2 cellular contexts compared by ENCODE assay signal in the genomic region with DNA sequence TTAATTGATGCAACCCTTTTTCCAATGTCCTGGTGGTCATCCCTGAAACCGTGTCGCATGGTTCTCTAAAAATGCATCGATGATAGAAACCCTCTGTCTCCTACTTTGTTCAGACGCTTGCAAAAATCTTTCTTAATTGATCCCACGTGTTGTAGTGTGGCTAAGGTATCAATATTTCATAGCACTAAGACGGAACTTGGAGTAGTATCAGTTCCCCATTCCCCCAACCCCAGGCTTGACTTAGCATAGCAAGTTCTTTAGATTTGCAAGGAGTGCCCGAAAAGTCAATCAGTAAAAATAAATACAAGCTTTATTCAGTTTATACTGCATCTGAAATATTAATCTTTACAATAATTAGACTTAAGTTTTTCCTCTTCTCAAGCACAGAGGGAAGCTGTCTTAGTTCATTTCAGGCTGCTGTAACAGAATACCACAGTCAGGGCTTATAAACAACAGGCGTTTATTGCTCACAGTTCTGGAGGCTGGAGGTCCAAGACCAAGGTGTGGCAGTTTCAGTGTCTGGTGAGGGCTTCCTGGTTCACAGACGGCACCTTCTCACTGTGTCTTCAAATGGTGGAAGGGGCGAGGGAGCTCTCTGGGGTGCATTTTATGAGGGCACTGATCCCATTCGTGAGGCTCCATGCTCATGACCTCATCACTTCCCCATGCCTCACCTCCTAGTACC.
TF ChIP-seq lines count a peak whose summit lies in the region.

No MANE protein-coding gene starts in this region.

TF ChIP-seq in IMR-90, 13 proteins besides CTCF, POLR2A, EP300 and RAD21:
- no peak for TF ChIP-seq MXI1 (IDR thresholded peaks at IDR 0.05; ENCODE audit: borderline replicate concordance, low read depth, low read length)
- TF ChIP-seq CHD1 (IDR thresholded peaks at IDR 0.05; ENCODE audit: low read depth, low read length): no peak
- TF ChIP-seq SMC3 (IDR thresholded peaks at IDR 0.05; ENCODE audit: low read depth, low read length): no peak
- no peak for TF ChIP-seq MAZ (IDR thresholded peaks at IDR 0.05; ENCODE audit: borderline replicate concordance, low read depth, low read length)
- TF ChIP-seq FOS (IDR thresholded peaks at IDR 0.05; ENCODE audit: low read depth, low read length): no peak
- no peak for TF ChIP-seq BHLHE40 (IDR thresholded peaks at IDR 0.05; ENCODE audit: low read depth, low read length)
- TF ChIP-seq, protein P1, sequence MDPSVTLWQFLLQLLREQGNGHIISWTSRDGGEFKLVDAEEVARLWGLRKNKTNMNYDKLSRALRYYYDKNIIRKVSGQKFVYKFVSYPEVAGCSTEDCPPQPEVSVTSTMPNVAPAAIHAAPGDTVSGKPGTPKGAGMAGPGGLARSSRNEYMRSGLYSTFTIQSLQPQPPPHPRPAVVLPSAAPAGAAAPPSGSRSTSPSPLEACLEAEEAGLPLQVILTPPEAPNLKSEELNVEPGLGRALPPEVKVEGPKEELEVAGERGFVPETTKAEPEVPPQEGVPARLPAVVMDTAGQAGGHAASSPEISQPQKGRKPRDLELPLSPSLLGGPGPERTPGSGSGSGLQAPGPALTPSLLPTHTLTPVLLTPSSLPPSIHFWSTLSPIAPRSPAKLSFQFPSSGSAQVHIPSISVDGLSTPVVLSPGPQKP (IDR thresholded peaks at IDR 0.05; ENCODE audit: borderline replicate concordance, low read depth, low read length): no peak
- no peak for TF ChIP-seq RFX5 (IDR thresholded peaks at IDR 0.05; ENCODE audit: low read depth, low read length)
- TF ChIP-seq, protein P2, sequence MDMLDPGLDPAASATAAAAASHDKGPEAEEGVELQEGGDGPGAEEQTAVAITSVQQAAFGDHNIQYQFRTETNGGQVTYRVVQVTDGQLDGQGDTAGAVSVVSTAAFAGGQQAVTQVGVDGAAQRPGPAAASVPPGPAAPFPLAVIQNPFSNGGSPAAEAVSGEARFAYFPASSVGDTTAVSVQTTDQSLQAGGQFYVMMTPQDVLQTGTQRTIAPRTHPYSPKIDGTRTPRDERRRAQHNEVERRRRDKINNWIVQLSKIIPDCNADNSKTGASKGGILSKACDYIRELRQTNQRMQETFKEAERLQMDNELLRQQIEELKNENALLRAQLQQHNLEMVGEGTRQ (IDR thresholded peaks at IDR 0.05; ENCODE audit: low read depth, low read length): no peak
- TF ChIP-seq RCOR1 (IDR thresholded peaks at IDR 0.05; ENCODE audit: insufficient replicate concordance, low read length): no peak
- no peak for TF ChIP-seq CEBPB (IDR thresholded peaks at IDR 0.05; ENCODE audit: low read depth, low read length)
- no peak for TF ChIP-seq MAFK (IDR thresholded peaks at IDR 0.05; ENCODE audit: low read depth, low read length)
- no peak for TF ChIP-seq NFE2L2 (IDR thresholded peaks at IDR 0.05; ENCODE audit: low read depth, low read length)

TF ChIP-seq in GM23338, 12 proteins besides CTCF, POLR2A, EP300 and RAD21:
- TF ChIP-seq, protein P3, sequence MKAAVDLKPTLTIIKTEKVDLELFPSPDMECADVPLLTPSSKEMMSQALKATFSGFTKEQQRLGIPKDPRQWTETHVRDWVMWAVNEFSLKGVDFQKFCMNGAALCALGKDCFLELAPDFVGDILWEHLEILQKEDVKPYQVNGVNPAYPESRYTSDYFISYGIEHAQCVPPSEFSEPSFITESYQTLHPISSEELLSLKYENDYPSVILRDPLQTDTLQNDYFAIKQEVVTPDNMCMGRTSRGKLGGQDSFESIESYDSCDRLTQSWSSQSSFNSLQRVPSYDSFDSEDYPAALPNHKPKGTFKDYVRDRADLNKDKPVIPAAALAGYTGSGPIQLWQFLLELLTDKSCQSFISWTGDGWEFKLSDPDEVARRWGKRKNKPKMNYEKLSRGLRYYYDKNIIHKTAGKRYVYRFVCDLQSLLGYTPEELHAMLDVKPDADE (IDR thresholded peaks at IDR 0.05): no peak
- no peak for TF ChIP-seq ZNF114 (CRISPR knock-in tag; IDR thresholded peaks at IDR 0.05)
- no peak for TF ChIP-seq EZH2phosphoT487 (IDR thresholded peaks at IDR 0.05; ENCODE audit: unreplicated experiment)
- no peak for TF ChIP-seq EZH2 (IDR thresholded peaks at IDR 0.05; ENCODE audit: low read depth, unreplicated experiment)
- TF ChIP-seq STAT1 (IDR thresholded peaks at IDR 0.05; ENCODE audit: unreplicated experiment): no peak
- TF ChIP-seq NANOG (IDR thresholded peaks at IDR 0.05; ENCODE audit: borderline replicate concordance): no peak
- TF ChIP-seq, protein P4, sequence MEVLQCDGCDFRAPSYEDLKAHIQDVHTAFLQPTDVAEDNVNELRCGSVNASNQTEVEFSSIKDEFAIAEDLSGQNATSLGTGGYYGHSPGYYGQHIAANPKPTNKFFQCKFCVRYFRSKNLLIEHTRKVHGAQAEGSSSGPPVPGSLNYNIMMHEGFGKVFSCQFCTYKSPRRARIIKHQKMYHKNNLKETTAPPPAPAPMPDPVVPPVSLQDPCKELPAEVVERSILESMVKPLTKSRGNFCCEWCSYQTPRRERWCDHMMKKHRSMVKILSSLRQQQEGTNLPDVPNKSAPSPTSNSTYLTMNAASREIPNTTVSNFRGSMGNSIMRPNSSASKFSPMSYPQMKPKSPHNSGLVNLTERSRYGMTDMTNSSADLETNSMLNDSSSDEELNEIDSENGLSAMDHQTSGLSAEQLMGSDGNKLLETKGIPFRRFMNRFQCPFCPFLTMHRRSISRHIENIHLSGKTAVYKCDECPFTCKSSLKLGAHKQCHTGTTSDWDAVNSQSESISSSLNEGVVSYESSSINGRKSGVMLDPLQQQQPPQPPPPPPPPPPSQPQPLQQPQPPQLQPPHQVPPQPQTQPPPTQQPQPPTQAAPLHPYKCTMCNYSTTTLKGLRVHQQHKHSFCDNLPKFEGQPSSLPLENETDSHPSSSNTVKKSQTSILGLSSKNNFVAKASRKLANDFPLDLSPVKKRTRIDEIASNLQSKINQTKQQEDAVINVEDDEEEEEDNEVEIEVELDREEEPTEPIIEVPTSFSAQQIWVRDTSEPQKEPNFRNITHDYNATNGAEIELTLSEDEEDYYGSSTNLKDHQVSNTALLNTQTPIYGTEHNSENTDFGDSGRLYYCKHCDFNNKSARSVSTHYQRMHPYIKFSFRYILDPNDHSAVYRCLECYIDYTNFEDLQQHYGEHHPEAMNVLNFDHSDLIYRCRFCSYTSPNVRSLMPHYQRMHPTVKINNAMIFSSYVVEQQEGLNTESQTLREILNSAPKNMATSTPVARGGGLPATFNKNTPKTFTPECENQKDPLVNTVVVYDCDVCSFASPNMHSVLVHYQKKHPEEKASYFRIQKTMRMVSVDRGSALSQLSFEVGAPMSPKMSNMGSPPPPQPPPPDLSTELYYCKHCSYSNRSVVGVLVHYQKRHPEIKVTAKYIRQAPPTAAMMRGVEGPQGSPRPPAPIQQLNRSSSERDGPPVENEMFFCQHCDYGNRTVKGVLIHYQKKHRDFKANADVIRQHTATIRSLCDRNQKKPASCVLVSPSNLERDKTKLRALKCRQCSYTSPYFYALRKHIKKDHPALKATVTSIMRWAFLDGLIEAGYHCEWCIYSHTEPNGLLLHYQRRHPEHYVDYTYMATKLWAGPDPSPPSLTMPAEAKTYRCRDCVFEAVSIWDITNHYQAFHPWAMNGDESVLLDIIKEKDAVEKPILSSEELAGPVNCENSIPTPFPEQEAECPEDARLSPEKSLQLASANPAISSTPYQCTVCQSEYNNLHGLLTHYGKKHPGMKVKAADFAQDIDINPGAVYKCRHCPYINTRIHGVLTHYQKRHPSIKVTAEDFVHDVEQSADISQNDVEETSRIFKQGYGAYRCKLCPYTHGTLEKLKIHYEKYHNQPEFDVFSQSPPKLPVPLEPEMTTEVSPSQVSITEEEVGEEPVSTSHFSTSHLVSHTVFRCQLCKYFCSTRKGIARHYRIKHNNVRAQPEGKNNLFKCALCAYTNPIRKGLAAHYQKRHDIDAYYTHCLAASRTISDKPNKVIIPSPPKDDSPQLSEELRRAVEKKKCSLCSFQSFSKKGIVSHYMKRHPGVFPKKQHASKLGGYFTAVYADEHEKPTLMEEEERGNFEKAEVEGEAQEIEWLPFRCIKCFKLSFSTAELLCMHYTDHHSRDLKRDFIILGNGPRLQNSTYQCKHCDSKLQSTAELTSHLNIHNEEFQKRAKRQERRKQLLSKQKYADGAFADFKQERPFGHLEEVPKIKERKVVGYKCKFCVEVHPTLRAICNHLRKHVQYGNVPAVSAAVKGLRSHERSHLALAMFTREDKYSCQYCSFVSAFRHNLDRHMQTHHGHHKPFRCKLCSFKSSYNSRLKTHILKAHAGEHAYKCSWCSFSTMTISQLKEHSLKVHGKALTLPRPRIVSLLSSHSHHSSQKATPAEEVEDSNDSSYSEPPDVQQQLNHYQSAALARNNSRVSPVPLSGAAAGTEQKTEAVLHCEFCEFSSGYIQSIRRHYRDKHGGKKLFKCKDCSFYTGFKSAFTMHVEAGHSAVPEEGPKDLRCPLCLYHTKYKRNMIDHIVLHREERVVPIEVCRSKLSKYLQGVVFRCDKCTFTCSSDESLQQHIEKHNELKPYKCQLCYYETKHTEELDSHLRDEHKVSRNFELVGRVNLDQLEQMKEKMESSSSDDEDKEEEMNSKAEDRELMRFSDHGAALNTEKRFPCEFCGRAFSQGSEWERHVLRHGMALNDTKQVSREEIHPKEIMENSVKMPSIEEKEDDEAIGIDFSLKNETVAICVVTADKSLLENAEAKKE (CRISPR knock-in tag; IDR thresholded peaks at IDR 0.05): no peak
- TF ChIP-seq, protein P5, sequence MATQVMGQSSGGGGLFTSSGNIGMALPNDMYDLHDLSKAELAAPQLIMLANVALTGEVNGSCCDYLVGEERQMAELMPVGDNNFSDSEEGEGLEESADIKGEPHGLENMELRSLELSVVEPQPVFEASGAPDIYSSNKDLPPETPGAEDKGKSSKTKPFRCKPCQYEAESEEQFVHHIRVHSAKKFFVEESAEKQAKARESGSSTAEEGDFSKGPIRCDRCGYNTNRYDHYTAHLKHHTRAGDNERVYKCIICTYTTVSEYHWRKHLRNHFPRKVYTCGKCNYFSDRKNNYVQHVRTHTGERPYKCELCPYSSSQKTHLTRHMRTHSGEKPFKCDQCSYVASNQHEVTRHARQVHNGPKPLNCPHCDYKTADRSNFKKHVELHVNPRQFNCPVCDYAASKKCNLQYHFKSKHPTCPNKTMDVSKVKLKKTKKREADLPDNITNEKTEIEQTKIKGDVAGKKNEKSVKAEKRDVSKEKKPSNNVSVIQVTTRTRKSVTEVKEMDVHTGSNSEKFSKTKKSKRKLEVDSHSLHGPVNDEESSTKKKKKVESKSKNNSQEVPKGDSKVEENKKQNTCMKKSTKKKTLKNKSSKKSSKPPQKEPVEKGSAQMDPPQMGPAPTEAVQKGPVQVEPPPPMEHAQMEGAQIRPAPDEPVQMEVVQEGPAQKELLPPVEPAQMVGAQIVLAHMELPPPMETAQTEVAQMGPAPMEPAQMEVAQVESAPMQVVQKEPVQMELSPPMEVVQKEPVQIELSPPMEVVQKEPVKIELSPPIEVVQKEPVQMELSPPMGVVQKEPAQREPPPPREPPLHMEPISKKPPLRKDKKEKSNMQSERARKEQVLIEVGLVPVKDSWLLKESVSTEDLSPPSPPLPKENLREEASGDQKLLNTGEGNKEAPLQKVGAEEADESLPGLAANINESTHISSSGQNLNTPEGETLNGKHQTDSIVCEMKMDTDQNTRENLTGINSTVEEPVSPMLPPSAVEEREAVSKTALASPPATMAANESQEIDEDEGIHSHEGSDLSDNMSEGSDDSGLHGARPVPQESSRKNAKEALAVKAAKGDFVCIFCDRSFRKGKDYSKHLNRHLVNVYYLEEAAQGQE (IDR thresholded peaks at IDR 0.05; ENCODE audit: unreplicated experiment): no peak
- TF ChIP-seq JUNB (IDR thresholded peaks at IDR 0.05; ENCODE audit: unreplicated experiment): no peak
- TF ChIP-seq ZNF331 (CRISPR knock-in tag; IDR thresholded peaks at IDR 0.05; ENCODE audit: low read depth): no peak
- no peak for TF ChIP-seq POLR2AphosphoS5 (IDR thresholded peaks at IDR 0.05; ENCODE audit: low read depth)
- no peak for TF ChIP-seq CREB1 (CRISPR knock-in tag; IDR thresholded peaks at IDR 0.05; ENCODE audit: low read depth)
